26 cellular contexts compared by ENCODE assay signal in genomic region chr13:38539632-38540031, GRCh38.
"Had no signal": no experiment of that assay in that cellular context is flagged by ENCODE, and none has a peak within 500 bp of the region (broad histone marks: within the 10 kb centered on the region; RNA-seq: fewer than 3 reads in every experiment).

No MANE protein-coding gene starts in this region.

- H2AFZ ChIP-seq: hepatocyte had no signal

- H3K9me3 ChIP-seq: colonic mucosa, esophagus muscularis mucosa, esophagus squamous epithelium, gastroesophageal sphincter, heart left ventricle, heart right ventricle had no signal

- H3K27me3 ChIP-seq: colonic mucosa, dorsolateral prefrontal cortex, esophagus muscularis mucosa, esophagus squamous epithelium, foreskin keratinocyte, gastroesophageal sphincter, heart left ventricle, heart right ventricle, hepatocyte had no signal

- H3K4me3 ChIP-seq: colonic mucosa, coronary artery, dorsolateral prefrontal cortex, esophagus muscularis mucosa, esophagus squamous epithelium, gastroesophageal sphincter, heart left ventricle, heart right ventricle, hepatocyte had no signal

- DNase-seq: colonic mucosa; cortex of kidney; dermis blood vessel endothelial cell; dorsolateral prefrontal cortex; effector CD4-positive, alpha-beta T cell; effector CD8-positive, alpha-beta T cell; effector memory CD4-positive, alpha-beta T cell; effector memory CD8-positive, alpha-beta T cell; endodermal cell; erythroblast; esophagus squamous epithelium; foreskin fibroblast; foreskin keratinocyte; foreskin melanocyte; glutamatergic neuron; head of caudate nucleus; heart left ventricle; heart right ventricle had no signal

- ATAC-seq: effector memory CD8-positive, alpha-beta T cell; esophagus mucosa; foreskin keratinocyte; gastroesophageal sphincter; heart left ventricle; heart right ventricle had no signal

- H3K27ac ChIP-seq: colonic mucosa, coronary artery, dorsolateral prefrontal cortex, epithelial cell of prostate, esophagus muscularis mucosa, esophagus squamous epithelium, foreskin keratinocyte, gastroesophageal sphincter, heart left ventricle, heart right ventricle, hepatocyte had no signal

- FAIRE-seq: endometrium, endothelial cell of umbilical vein had no signal

- H3K4me2 ChIP-seq: hepatocyte had no signal

- H3K79me2 ChIP-seq: hepatocyte had no signal

- H3K4me1 ChIP-seq: colonic mucosa, esophagus muscularis mucosa, esophagus squamous epithelium, foreskin keratinocyte, heart left ventricle, heart right ventricle had no signal

- H3K36me3 ChIP-seq: colonic mucosa, esophagus muscularis mucosa, esophagus squamous epithelium, gastroesophageal sphincter, heart left ventricle, heart right ventricle had no signal
